23 cellular contexts compared by ENCODE assay signal in the genomic region with DNA sequence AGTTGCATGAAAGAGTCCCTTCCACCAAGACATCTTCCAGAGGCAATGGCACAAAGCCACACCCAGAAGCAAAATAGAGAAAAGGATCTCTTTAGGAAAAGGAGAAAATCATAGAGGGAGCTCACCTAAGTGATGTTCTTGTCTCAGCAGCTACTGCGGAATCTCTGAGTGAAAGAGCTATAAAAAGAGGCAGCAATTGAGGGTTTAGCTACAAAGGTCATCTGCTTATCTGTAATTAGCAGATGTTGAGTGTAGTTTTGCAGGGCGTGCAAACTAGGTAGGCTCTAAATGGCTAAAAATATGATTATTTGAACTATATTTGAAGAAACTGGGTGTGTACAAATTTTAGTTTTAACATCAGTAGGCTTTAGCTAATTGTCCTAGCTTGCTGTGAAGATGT.
A peak's percentile ranks its signal among the peaks of the same experiment; 100 is the strongest.
DNase-seq lines count a peak whose midpoint lies in the region; ATAC-seq and TF ChIP-seq lines count a peak whose summit lies in the region.
"Had no signal": no experiment of that assay in that cellular context is flagged by ENCODE, and none has a peak within 500 bp of the region (broad histone marks: within the 10 kb centered on the region; RNA-seq: fewer than 3 reads in every experiment).

No MANE protein-coding gene starts in this region.

- ATAC-seq in mucosa of descending colon: peak; percentile 78
- no peak for ATAC-seq in GM21529 (IDR thresholded peaks at IDR 0.05; ENCODE audit: unreplicated experiment)
- no peak for ATAC-seq in HG03139 (IDR thresholded peaks at IDR 0.05; ENCODE audit: unreplicated experiment)
- ATAC-seq: CD8-positive, alpha-beta T cell; HepG2; K562 had no signal

- DNase-seq in DMS 273 (lab: John Stamatoyannopoulos, UW; ENCODE audit: unreplicated experiment) (peak; percentile 27), DMS 273 treated with DMSO at 0.1 percent for 48 hours (lab: John Stamatoyannopoulos, UW) (no peak), NCI-H146 (lab: John Stamatoyannopoulos, UW) (peak; percentile 51), NCI-H748 (lab: John Stamatoyannopoulos, UW; ENCODE audit: unreplicated experiment) (peak; percentile 94), mucosa of descending colon (peak in 1 of 3 donors; percentile 17), glomerular visceral epithelial cell (ENCODE audit: extremely low spot score) (no peak)
- DNase-seq: CD8-positive, alpha-beta T cell; DMS153; DND-41; H7; Kasumi-1; MV-4-11; NCI-H1105; NCI-H1436 treated with DMSO at 0.1 percent for 48 hours; NCI-H2029; NCI-H2171; NCI-H526; SIG-M5 had no signal

- H3K36me3 ChIP-seq in mucosa of descending colon (ENCODE audit: low read depth): no peaks in the 10 kb centered on the region

- H3K4me3 ChIP-seq in mucosa of descending colon: no peak overlapping the region
- H3K4me3 ChIP-seq: K562, SK-N-MC had no signal

- TF ChIP-seq CTCF in mucosa of descending colon (IDR thresholded peaks at IDR 0.05): no peak

- H3K9me3 ChIP-seq in mucosa of descending colon: no peaks in the 10 kb centered on the region

- H3K4me1 ChIP-seq in mucosa of descending colon (ENCODE audit: low read depth): no peaks in the 10 kb centered on the region

- intact Hi-C loops in mucosa of descending colon (cut with DNase I, micrococcal nuclease): no loop called here

Comparison
In these comparisons a context has a peak if more than half of its experiments do, and no peak if none do; other contexts are left out.
1. DNase-seq: peak in DMS 273 (single experiment), NCI-H146 (single experiment) and NCI-H748 (single experiment); none in DMS 273 treated with DMSO at 0.1 percent for 48 hours (single experiment) and glomerular visceral epithelial cell (single experiment).